ENCODE assay signal across 1 cellular context in the genomic region with DNA sequence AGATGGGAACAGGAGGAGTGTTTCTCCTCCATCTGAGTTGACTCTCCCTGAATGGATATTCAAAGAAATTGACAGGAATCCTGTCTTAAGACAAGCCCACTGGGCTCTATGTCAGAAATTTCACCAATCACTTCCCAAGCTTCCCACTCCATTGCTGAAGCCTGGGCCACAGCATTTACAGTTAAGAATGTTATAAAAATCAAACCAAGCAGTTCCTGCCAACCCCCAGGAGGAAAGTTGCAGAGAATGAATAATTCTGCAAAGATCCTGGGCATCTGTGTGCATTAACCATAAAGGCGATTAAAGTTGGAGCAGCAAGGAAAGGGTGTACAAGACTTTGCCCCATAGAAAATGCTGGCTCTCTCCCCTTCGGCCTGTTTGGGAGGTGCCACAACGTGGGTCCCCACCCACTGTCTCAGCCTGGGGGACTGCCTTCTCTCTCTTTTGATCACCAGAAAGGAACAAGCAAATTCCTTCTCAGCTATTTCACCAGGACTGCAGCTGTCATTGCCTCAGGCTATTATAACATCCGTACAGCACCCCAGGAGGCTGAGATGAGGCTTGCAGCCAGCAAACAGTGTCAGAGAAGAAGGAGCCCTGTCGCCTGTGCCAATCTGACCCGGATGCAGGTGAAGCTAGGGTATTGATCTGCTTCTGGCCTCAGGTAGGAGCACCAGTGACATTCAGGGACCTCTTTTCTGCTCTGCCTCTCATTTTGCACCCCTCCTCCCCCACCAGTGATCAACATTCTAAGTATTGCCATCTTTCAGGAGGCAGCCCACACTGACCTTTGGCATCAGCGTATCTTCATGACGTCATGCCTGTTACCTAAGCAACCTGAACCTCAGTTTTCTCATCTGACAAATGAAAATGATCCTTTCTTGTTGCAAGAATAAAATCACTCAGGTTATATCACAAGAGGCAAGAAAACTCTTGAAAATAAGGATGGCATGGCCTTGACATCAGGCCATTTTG.
TF ChIP-seq lines count a peak whose summit lies in the region.

No MANE protein-coding gene starts in this region.

TF ChIP-seq in HEK293, 187 proteins besides CTCF, POLR2A, EP300 and RAD21 (continued from another document):
- TF ChIP-seq, protein P1, sequence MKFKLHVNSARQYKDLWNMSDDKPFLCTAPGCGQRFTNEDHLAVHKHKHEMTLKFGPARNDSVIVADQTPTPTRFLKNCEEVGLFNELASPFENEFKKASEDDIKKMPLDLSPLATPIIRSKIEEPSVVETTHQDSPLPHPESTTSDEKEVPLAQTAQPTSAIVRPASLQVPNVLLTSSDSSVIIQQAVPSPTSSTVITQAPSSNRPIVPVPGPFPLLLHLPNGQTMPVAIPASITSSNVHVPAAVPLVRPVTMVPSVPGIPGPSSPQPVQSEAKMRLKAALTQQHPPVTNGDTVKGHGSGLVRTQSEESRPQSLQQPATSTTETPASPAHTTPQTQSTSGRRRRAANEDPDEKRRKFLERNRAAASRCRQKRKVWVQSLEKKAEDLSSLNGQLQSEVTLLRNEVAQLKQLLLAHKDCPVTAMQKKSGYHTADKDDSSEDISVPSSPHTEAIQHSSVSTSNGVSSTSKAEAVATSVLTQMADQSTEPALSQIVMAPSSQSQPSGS (tag by site-specific recombination; IDR thresholded peaks at IDR 0.05; ENCODE audit: low read depth), result peak; percentile 77
- TF ChIP-seq ZNF560 (tag by site-specific recombination; IDR thresholded peaks at IDR 0.05; ENCODE audit: borderline replicate concordance) (no peak), GLIS1 (tag by site-specific recombination; IDR thresholded peaks at IDR 0.05) (peak; percentile 74), ZNF404 (tag by site-specific recombination; IDR thresholded peaks at IDR 0.05) (no peak), ZNF302 (tag by site-specific recombination; IDR thresholded peaks at IDR 0.05; ENCODE audit: low read depth) (no peak), TRIM28 (IDR thresholded peaks at IDR 0.05; ENCODE audit: borderline replicate concordance, low read length) (no peak), ZSCAN30 (tag by site-specific recombination; IDR thresholded peaks at IDR 0.05) (no peak)
- TF ChIP-seq, protein P2, sequence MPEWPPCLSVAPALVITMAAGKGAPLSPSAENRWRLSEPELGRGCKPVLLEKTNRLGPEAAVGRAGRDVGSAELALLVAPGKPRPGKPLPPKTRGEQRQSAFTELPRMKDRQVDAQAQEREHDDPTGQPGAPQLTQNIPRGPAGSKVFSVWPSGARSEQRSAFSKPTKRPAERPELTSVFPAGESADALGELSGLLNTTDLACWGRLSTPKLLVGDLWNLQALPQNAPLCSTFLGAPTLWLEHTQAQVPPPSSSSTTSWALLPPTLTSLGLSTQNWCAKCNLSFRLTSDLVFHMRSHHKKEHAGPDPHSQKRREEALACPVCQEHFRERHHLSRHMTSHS (tag by site-specific recombination; IDR thresholded peaks at IDR 0.05), result no peak
TF ChIP-seq in HEK293: peak in this region for 4.
